9 cellular contexts compared by ENCODE assay signal in genomic region chr20:36540551-36541211, GRCh38. TPM values are rescaled to one million over a fixed set of nuclear protein-coding genes. Genes with fewer than 3 reads are reported as not detected.
DNase-seq lines count a peak whose midpoint lies in the region; ATAC-seq, FAIRE-seq and TF ChIP-seq lines count a peak whose summit lies in the region.
"Had no signal": no experiment of that assay in that cellular context is flagged by ENCODE, and none has a peak within 500 bp of the region (broad histone marks: within the 10 kb centered on the region; RNA-seq: fewer than 3 reads in every experiment).

No MANE protein-coding gene starts in this region.

- intact Hi-C loops in kidney (cut with DNase I), result no loop called here
- intact Hi-C loops in activated T-helper 2 cell treated with anti-CD3 and anti-CD28 coated beads, Interferon-gamma antibody, Interleukin-2, Interleukin-4, amounts not matched to agents 10 μg/mL and 5 μg/mL and 100 μg/mL, durations not matched to agents 14 hours and 24 hours and 36 hours (cut with micrococcal nuclease), result no loop called here

- H3K9ac ChIP-seq in kidney (ENCODE audit: low read length in 2 of 2), result peak overlapping the region in 1 of 2 donors; percentile 46

- peaks cover 63% of the 10 kb centered on the region for H3K4me1 Mint-ChIP-seq in chondrocyte (ENCODE audit: low read depth)
- H3K4me1 Mint-ChIP-seq in activated T-helper 2 cell treated with anti-CD3 and anti-CD28 coated beads, Interferon-gamma antibody, Interleukin-2, Interleukin-4, amounts not matched to agents 10 μg/mL and 5 μg/mL and 100 μg/mL, durations not matched to agents 14 hours and 24 hours and 36 hours (ENCODE audit: low read depth), result no peaks in the 10 kb centered on the region

- H3K36me3 ChIP-seq in H7 (replicated peaks; ENCODE audit: control insufficient read depth, insufficient read depth, low read length) (peaks cover 2% of the 10 kb centered on the region), kidney (ENCODE audit: control insufficient read depth in 1 of 2, insufficient read depth in 2 of 2, low read length in 2 of 2) (no peaks in the 10 kb centered on the region)

- ATAC-seq in HG03342 (IDR thresholded peaks at IDR 0.05; ENCODE audit: unreplicated experiment) (no peak), HG03045 (IDR thresholded peaks at IDR 0.05; ENCODE audit: unreplicated experiment) (no peak)

- H3K9me3 ChIP-seq in kidney (ENCODE audit: control insufficient read depth in 1 of 2, low read length in 2 of 2), result no peaks in the 10 kb centered on the region

- no peak for TF ChIP-seq CTCF in chondrocyte (IDR thresholded peaks at IDR 0.05)
- no peak for TF ChIP-seq CTCF in kidney (IDR thresholded peaks at IDR 0.05; ENCODE audit: borderline replicate concordance, extremely low read depth, insufficient read depth)

- H3K27ac ChIP-seq in kidney (ENCODE audit: low read depth in 2 of 2, low read length in 2 of 2), result peak overlapping the region; percentile 91 to 94

- H3K27ac Mint-ChIP-seq in chondrocyte (ENCODE audit: unreplicated experiment), result peak overlapping the region; percentile 32
- no peak overlapping the region for H3K27ac Mint-ChIP-seq in activated T-helper 2 cell treated with anti-CD3 and anti-CD28 coated beads, Interferon-gamma antibody, Interleukin-2, Interleukin-4, amounts not matched to agents 10 μg/mL and 5 μg/mL and 100 μg/mL, durations not matched to agents 14 hours and 24 hours and 36 hours

- H3K36me3 Mint-ChIP-seq in chondrocyte (ENCODE audit: low read depth), result peaks cover 9% of the 10 kb centered on the region
- no peaks in the 10 kb centered on the region for H3K36me3 Mint-ChIP-seq in activated T-helper 2 cell treated with anti-CD3 and anti-CD28 coated beads, Interferon-gamma antibody, Interleukin-2, Interleukin-4, amounts not matched to agents 10 μg/mL and 5 μg/mL and 100 μg/mL, durations not matched to agents 14 hours and 24 hours and 36 hours (ENCODE audit: low read depth)

- FAIRE-seq in kidney (lab: Jason Lieb, UNC), result no peak

- H3K27me3 Mint-ChIP-seq in chondrocyte (ENCODE audit: low read depth), result no peaks in the 10 kb centered on the region
- H3K27me3 Mint-ChIP-seq in activated T-helper 2 cell treated with anti-CD3 and anti-CD28 coated beads, Interferon-gamma antibody, Interleukin-2, Interleukin-4, amounts not matched to agents 10 μg/mL and 5 μg/mL and 100 μg/mL, durations not matched to agents 14 hours and 24 hours and 36 hours (ENCODE audit: low read depth), result no peaks in the 10 kb centered on the region

- H3K4me3 ChIP-seq in H7 (ENCODE audit: insufficient read depth, low read depth, low read length) (peak overlapping the region; percentile 77), kidney (ENCODE audit: low read length in 2 of 2) (peak overlapping the region; percentile 34 to 72), skeletal muscle cell (ENCODE audit: low read depth, low read length) (peak overlapping the region; percentile 87)

- peaks cover 21 to 22% of the 10 kb centered on the region in 2 donors for H3K4me1 ChIP-seq in kidney (ENCODE audit: control insufficient read depth in 1 of 2, insufficient read depth in 1 of 2, low read depth in 1 of 2, low read length in 2 of 2)

- no peaks in the 10 kb centered on the region for H3K9me3 Mint-ChIP-seq in chondrocyte (ENCODE audit: low read depth)
- H3K9me3 Mint-ChIP-seq in activated T-helper 2 cell treated with anti-CD3 and anti-CD28 coated beads, Interferon-gamma antibody, Interleukin-2, Interleukin-4, amounts not matched to agents 10 μg/mL and 5 μg/mL and 100 μg/mL, durations not matched to agents 14 hours and 24 hours and 36 hours, result no peaks in the 10 kb centered on the region

- no peaks in the 10 kb centered on the region for H3K27me3 ChIP-seq in H7 (ENCODE audit: control insufficient read depth, insufficient read depth, low read length)

- DNase-seq in H7 (peak; percentile 77), chondrocyte (ENCODE audit: low spot score) (peak; percentile 84), kidney (peak; percentile 86), skeletal muscle cell (ENCODE audit: low read depth) (peak; percentile 5), NCI-H2196 (lab: John Stamatoyannopoulos, UW; ENCODE audit: unreplicated experiment) (no peak)
- DNase-seq in activated T-helper 2 cell treated with anti-CD3 and anti-CD28 coated beads, Interferon-gamma antibody, Interleukin-2, Interleukin-4, amounts not matched to agents 10 μg/mL and 5 μg/mL and 100 μg/mL, durations not matched to agents 14 hours and 24 hours and 36 hours (ENCODE audit: low spot score), result no peak
- DNase-seq: DMS79 treated with DMSO at 0.1 percent for 48 hours had no signal

- H3K4me3 Mint-ChIP-seq in chondrocyte (ENCODE audit: unreplicated experiment), result peak overlapping the region; percentile 89
- H3K4me3 Mint-ChIP-seq in activated T-helper 2 cell treated with anti-CD3 and anti-CD28 coated beads, Interferon-gamma antibody, Interleukin-2, Interleukin-4, amounts not matched to agents 10 μg/mL and 5 μg/mL and 100 μg/mL, durations not matched to agents 14 hours and 24 hours and 36 hours (ENCODE audit: low read depth), result no peak overlapping the region

RNA-seq across cellular contexts. Expression of gene MYL9, which starts 0.6 kb away (rescaled TPM):
- total RNA-seq in H7 (2014; rRNA removed; shearing (Covaris generic)), result 23.4 and 25.0 TPM in 2 replicates
- total RNA-seq in chondrocyte, result 237 to 1,930 TPM (median 1,885 TPM) in 3 replicates
- 294 TPM for total RNA-seq in kidney
- polyA plus RNA-seq in kidney (ENCODE audit: insufficient read depth, low read depth, low replicate concordance), result 576 TPM
- total RNA-seq in activated T-helper 2 cell treated with anti-CD3 and anti-CD28 coated beads, Interferon-gamma antibody, Interleukin-2, Interleukin-4, amounts not matched to agents 10 μg/mL and 5 μg/mL and 100 μg/mL, durations not matched to agents 14 hours and 24 hours and 36 hours, result 4.0 and 4.2 TPM in 2 replicates

RNA-seq across cellular contexts. Expression of gene TGIF2, which starts 32.7 kb away (rescaled TPM):
- total RNA-seq in H7 (2014; rRNA removed; shearing (Covaris generic)), result 46.9 and 53.4 TPM in 2 replicates
- total RNA-seq in chondrocyte (15.8 to 24.2 TPM (median 18.8 TPM) in 3 replicates), kidney (15.3 TPM)
- polyA plus RNA-seq in kidney (ENCODE audit: insufficient read depth, low read depth, low replicate concordance), result 11.0 TPM
- 44.3 and 50.6 TPM in 2 replicates for total RNA-seq in activated T-helper 2 cell treated with anti-CD3 and anti-CD28 coated beads, Interferon-gamma antibody, Interleukin-2, Interleukin-4, amounts not matched to agents 10 μg/mL and 5 μg/mL and 100 μg/mL, durations not matched to agents 14 hours and 24 hours and 36 hours

Comparison
In these comparisons a context has a peak if more than half of its experiments do, and no peak if none do; other contexts are left out.
1. DNase-seq: peak in H7 (single experiment), chondrocyte (single experiment), kidney (single experiment) and skeletal muscle cell (single experiment); none in activated T-helper 2 cell treated with anti-CD3 and anti-CD28 coated beads, Interferon-gamma antibody, Interleukin-2, Interleukin-4, amounts not matched to agents 10 μg/mL and 5 μg/mL and 100 μg/mL, durations not matched to agents 14 hours and 24 hours and 36 hours (single experiment) and NCI-H2196 (single experiment).
2. Peak in every context shown above with its lines, with median percentiles within 50 percentile points of each other: H3K4me3 ChIP-seq.